In genomic region chr11:113907155-113907554, GRCh38 we compare ENCODE assay signal across 22 cellular contexts. TPM values are rescaled to one million over a fixed set of nuclear protein-coding genes. Genes with fewer than 3 reads are reported as not detected.
"Had no signal": no experiment of that assay in that cellular context is flagged by ENCODE, and none has a peak within 500 bp of the region (broad histone marks: within the 10 kb centered on the region; RNA-seq: fewer than 3 reads in every experiment).

No MANE protein-coding gene starts in this region.

- H3K27ac ChIP-seq: brain microvascular endothelial cell, colonic mucosa, gastrocnemius medialis, neutrophil, tibial artery had no signal

- H3K4me3 Mint-ChIP-seq: activated CD4-positive, alpha-beta T cell treated with anti-CD3 and anti-CD28 coated beads for 36 hours; activated naive CD8-positive, alpha-beta T cell treated with anti-CD3 and anti-CD28 coated beads, Interleukin-2, amount 10 ng/mL, durations not matched to agents 7 days and 5 days; naive B cell; WTC11 had no signal

- H3K27me3 ChIP-seq: brain microvascular endothelial cell, colonic mucosa, gastrocnemius medialis, pancreas had no signal

- H3K9me3 Mint-ChIP-seq: activated naive CD8-positive, alpha-beta T cell treated with anti-CD3 and anti-CD28 coated beads, Interleukin-2, amount 10 ng/mL, durations not matched to agents 7 days and 5 days; WTC11 had no signal

- H3K36me3 ChIP-seq: brain microvascular endothelial cell, colonic mucosa, gastrocnemius medialis, neutrophil, pancreas, tibial artery had no signal

- DNase-seq: activated CD4-positive, alpha-beta T cell treated with anti-CD3 and anti-CD28 coated beads for 36 hours; activated CD4-positive, alpha-beta T cell treated with anti-CD3 and anti-CD28 coated beads, Interleukin-2, amount 50 U/mL, for 48 hours; activated naive CD4-positive, alpha-beta T cell; activated naive CD8-positive, alpha-beta T cell treated with anti-CD3 and anti-CD28 coated beads, Interleukin-2, amount 10 ng/mL, durations not matched to agents 7 days and 5 days; aorta; brain microvascular endothelial cell; central memory CD4-positive, alpha-beta T cell; gastrocnemius medialis; left ventricle myocardium superior; naive B cell; stimulated activated naive CD8-positive, alpha-beta T cell treated with anti-CD3 and anti-CD28 coated beads, Interleukin-15, Interleukin-2, amounts not matched to agents 100 U/mL and 50 U/mL, for 24 hours; tibial artery had no signal

- H3K27ac Mint-ChIP-seq: activated CD4-positive, alpha-beta T cell treated with anti-CD3 and anti-CD28 coated beads for 36 hours; activated naive CD8-positive, alpha-beta T cell treated with anti-CD3 and anti-CD28 coated beads, Interleukin-2, amount 10 ng/mL, durations not matched to agents 7 days and 5 days; WTC11 had no signal

- H3K9me3 ChIP-seq: colonic mucosa, gastrocnemius medialis, mucosa of descending colon, neutrophil, pancreas, tibial artery had no signal

- H3K36me3 Mint-ChIP-seq: activated naive CD8-positive, alpha-beta T cell treated with anti-CD3 and anti-CD28 coated beads, Interleukin-2, amount 10 ng/mL, durations not matched to agents 7 days and 5 days; naive B cell; WTC11 had no signal

- H3K4me3 ChIP-seq: colonic mucosa, gastrocnemius medialis, mucosa of descending colon, pancreas, tibial artery had no signal

- H3K4me1 Mint-ChIP-seq: activated CD4-positive, alpha-beta T cell treated with anti-CD3 and anti-CD28 coated beads for 36 hours; activated naive CD8-positive, alpha-beta T cell treated with anti-CD3 and anti-CD28 coated beads, Interleukin-2, amount 10 ng/mL, durations not matched to agents 7 days and 5 days; naive B cell had no signal

- H3K4me1 ChIP-seq: colonic mucosa, gastrocnemius medialis had no signal

RNA-seq across cellular contexts. Expression of gene HTR3B, which starts 2.6 kb away (rescaled TPM):
- total RNA-seq: activated CD4-positive, alpha-beta T cell treated with anti-CD3 and anti-CD28 coated beads for 36 hours; activated naive CD8-positive, alpha-beta T cell treated with anti-CD3 and anti-CD28 coated beads, Interleukin-2, amount 10 ng/mL, durations not matched to agents 7 days and 5 days; aorta; colonic mucosa; epithelial cell of proximal tubule; gastrocnemius medialis; kidney epithelial cell; left ventricle myocardium superior; mucosa of descending colon; pancreas; renal cortical epithelial cell; T-helper 2 cell treated with Interferon-gamma antibody and Interleukin-4, amounts not matched to agents 100 ng/mL and 5 ng/mL, for 36 hours; urinary bladder; WTC11 had no signal
- polyA plus RNA-seq: aorta, pancreas, urinary bladder had no signal
